Comparison of ENCODE assay signal across 29 cellular contexts in genomic region chr5:154485850-154486426, GRCh38. TPM values are rescaled to one million over a fixed set of nuclear protein-coding genes. Genes with fewer than 3 reads are reported as not detected.
DNase-seq lines count a peak whose midpoint lies in the region; FAIRE-seq and TF ChIP-seq lines count a peak whose summit lies in the region.
"Had no signal": no experiment of that assay in that cellular context is flagged by ENCODE, and none has a peak within 500 bp of the region (broad histone marks: within the 10 kb centered on the region; RNA-seq: fewer than 3 reads in every experiment).

No MANE protein-coding gene starts in this region.

- H3K27ac ChIP-seq in trophoblast cell (ENCODE audit: low read depth, low read length): peak overlapping the region; percentile 93

- H3K4me1 ChIP-seq in trophoblast cell (ENCODE audit: control insufficient read depth in 1 of 2, insufficient read depth in 2 of 2, low read length in 2 of 2): peaks cover 26 to 36% of the 10 kb centered on the region in 2 experiments

- H3K4me2 ChIP-seq in trophoblast cell (ENCODE audit: low read length): peak overlapping the region; percentile 51

- TF ChIP-seq CTCF in bronchial epithelial cell (IDR thresholded peaks at IDR 0.05; ENCODE audit: insufficient read depth, low read length, severe bottlenecking): no peak

- H3K27me3 ChIP-seq in bronchial epithelial cell (ENCODE audit: control insufficient read depth, insufficient read depth, low read length) (peaks cover 54% of the 10 kb centered on the region), trophoblast cell (ENCODE audit: insufficient read depth, low read length) (no peaks in the 10 kb centered on the region)

- peak overlapping the region; percentile 99 for H3K14ac ChIP-seq in trophoblast cell (ENCODE audit: low read length)

- peak overlapping the region; percentile 60 for H4K12ac ChIP-seq in trophoblast cell (ENCODE audit: low read depth, low read length)

- no peaks in the 10 kb centered on the region for H3K9me3 ChIP-seq in trophoblast cell (ENCODE audit: insufficient read depth, low read depth, low read length)

- H3K4me3 ChIP-seq in bronchial epithelial cell (ENCODE audit: low read depth, low read length) (no peak overlapping the region), trophoblast cell (ENCODE audit: low read depth, low read length) (no peak overlapping the region)

- peaks cover 26% of the 10 kb centered on the region for H3K79me2 ChIP-seq in trophoblast cell (ENCODE audit: control insufficient read depth, insufficient read depth, low read length, poor library complexity)

- peak; percentile 32 for FAIRE-seq in bronchial epithelial cell (lab: Jason Lieb, UNC)
- no peak for FAIRE-seq in GM12892 (lab: Jason Lieb, UNC)
- FAIRE-seq: G401.6, GM18507, TTC549, urothelium cell line had no signal

- H2AK5ac ChIP-seq in trophoblast cell (ENCODE audit: low read length): peak overlapping the region; percentile 100

- peak overlapping the region; percentile 96 for H3K18ac ChIP-seq in trophoblast cell (ENCODE audit: low read length)

- TF ChIP-seq POLR2A in GM12892 (IDR thresholded peaks at IDR 0.05; ENCODE audit: low read depth, low read length): no peak

- H4K8ac ChIP-seq in trophoblast cell (ENCODE audit: low read depth, low read length): peak overlapping the region; percentile 94

- no peak overlapping the region for H3K23ac ChIP-seq in trophoblast cell (ENCODE audit: low read length)

- WGBS in trophoblast cell (ENCODE audit: extremely low coverage, insufficient coverage, insufficient read length): no CpG with 5 or more reads among the region's 6 CpGs

- peak overlapping the region; percentile 98 for H2BK5ac ChIP-seq in trophoblast cell (ENCODE audit: low read depth, low read length, poor library complexity)

- peaks cover 52% of the 10 kb centered on the region for H3K79me1 ChIP-seq in trophoblast cell (ENCODE audit: low read length)

- H3K4ac ChIP-seq in trophoblast cell (ENCODE audit: low read depth, low read length): peak overlapping the region; percentile 97

- H2AFZ ChIP-seq in trophoblast cell (ENCODE audit: insufficient read depth, low read length, poor library complexity): peak overlapping the region; percentile 59

- peak overlapping the region; percentile 95 for H2BK120ac ChIP-seq in trophoblast cell (ENCODE audit: insufficient read depth, low read length, poor library complexity)

- no peak overlapping the region for H3K9ac ChIP-seq in trophoblast cell (ENCODE audit: low read length)

- peak overlapping the region; percentile 91 for H2BK12ac ChIP-seq in trophoblast cell (ENCODE audit: low read length)

- peak overlapping the region; percentile 99 for H4K91ac ChIP-seq in trophoblast cell (ENCODE audit: low read depth, low read length)

- H3K36me3 ChIP-seq in bronchial epithelial cell (ENCODE audit: control insufficient read depth, insufficient read depth, low read length): no peaks in the 10 kb centered on the region
- no peaks in the 10 kb centered on the region for H3K36me3 ChIP-seq in trophoblast cell (ENCODE audit: control insufficient read depth in 1 of 2, insufficient read depth in 2 of 2, low read length in 2 of 2)

- DNase-seq in NCI-H187 treated with DMSO at 0.1 percent for 48 hours (lab: John Stamatoyannopoulos, UW): peak; percentile 51
- no peak for DNase-seq in NCI-H187 (lab: John Stamatoyannopoulos, UW)
- peak; percentile 34 for DNase-seq in NCI-H2081 treated with DMSO at 0.1 percent for 48 hours (lab: John Stamatoyannopoulos, UW)
- DNase-seq in bronchial epithelial cell (ENCODE audit: low read depth): no peak
- DNase-seq in trophoblast cell: no peak
- DNase-seq in HuH-7.5 (ENCODE audit: low spot score): no peak
- no peak for DNase-seq in NCI-H226
- DNase-seq in GM12892 (ENCODE audit: insufficient read length): no peak
- DNase-seq: activated CD4-positive, alpha-beta memory T cell treated with anti-CD3 and anti-CD28 coated beads, Interleukin-2, amount 10 ng/mL, durations not matched to agents 7 days and 5 days; AML-193; aorta; caudate nucleus; DMS153; HCEC 1CT; NCI-H2227 treated with DMSO at 0.1 percent for 48 hours; NK-92 treated with Interleukin-12 subunit alpha and Interleukin-12 subunit beta, amount 100 ng/mL, for 24 hours; SHP77 treated with DMSO at 0.1 percent for 48 hours; stimulated activated CD4-positive, alpha-beta T cell treated with anti-CD3 and anti-CD28 coated beads, Interleukin-2, amount 100 ng/mL, for 48 hours; T-cell had no signal

RNA-seq across cellular contexts. Expression of gene HAND1, which starts 7.9 kb away (rescaled TPM):
- not detected in 2 replicates for total RNA-seq in bronchial epithelial cell
- 1,543 and 1,644 TPM in 2 replicates for polyA plus RNA-seq in trophoblast cell (2013)
- not detected for polyA plus RNA-seq in GM12892 (2012; ENCODE audit: missing spikeins)
- total RNA-seq: A172; activated CD4-positive, alpha-beta memory T cell treated with anti-CD3 and anti-CD28 coated beads, Interleukin-2, amount 10 ng/mL, durations not matched to agents 7 days and 5 days; aorta; dermis microvascular lymphatic vessel endothelial cell; kidney epithelial cell; LHCN-M2; lung microvascular endothelial cell; renal cortical epithelial cell; T-cell had no signal
- polyA plus RNA-seq: aorta had no signal

RNA-seq across cellular contexts. Expression of gene SAP30L, which starts 40.1 kb away (rescaled TPM):
- total RNA-seq in bronchial epithelial cell: 32.4 and 34.7 TPM in 2 replicates
- polyA plus RNA-seq in trophoblast cell (2013): 74.2 and 79.0 TPM in 2 replicates
- 22.5 TPM for polyA plus RNA-seq in GM12892 (2012; ENCODE audit: missing spikeins)

Comparison
In these comparisons a context has a peak if more than half of its experiments do, and no peak if none do; other contexts are left out.
1. DNase-seq: peak in NCI-H187 treated with DMSO at 0.1 percent for 48 hours (single experiment) and NCI-H2081 treated with DMSO at 0.1 percent for 48 hours (single experiment); none in NCI-H187 (0 of 2), bronchial epithelial cell (single experiment), trophoblast cell (0 of 2), HuH-7.5 (single experiment), NCI-H226 (single experiment) and GM12892 (single experiment).